In the genomic region with DNA sequence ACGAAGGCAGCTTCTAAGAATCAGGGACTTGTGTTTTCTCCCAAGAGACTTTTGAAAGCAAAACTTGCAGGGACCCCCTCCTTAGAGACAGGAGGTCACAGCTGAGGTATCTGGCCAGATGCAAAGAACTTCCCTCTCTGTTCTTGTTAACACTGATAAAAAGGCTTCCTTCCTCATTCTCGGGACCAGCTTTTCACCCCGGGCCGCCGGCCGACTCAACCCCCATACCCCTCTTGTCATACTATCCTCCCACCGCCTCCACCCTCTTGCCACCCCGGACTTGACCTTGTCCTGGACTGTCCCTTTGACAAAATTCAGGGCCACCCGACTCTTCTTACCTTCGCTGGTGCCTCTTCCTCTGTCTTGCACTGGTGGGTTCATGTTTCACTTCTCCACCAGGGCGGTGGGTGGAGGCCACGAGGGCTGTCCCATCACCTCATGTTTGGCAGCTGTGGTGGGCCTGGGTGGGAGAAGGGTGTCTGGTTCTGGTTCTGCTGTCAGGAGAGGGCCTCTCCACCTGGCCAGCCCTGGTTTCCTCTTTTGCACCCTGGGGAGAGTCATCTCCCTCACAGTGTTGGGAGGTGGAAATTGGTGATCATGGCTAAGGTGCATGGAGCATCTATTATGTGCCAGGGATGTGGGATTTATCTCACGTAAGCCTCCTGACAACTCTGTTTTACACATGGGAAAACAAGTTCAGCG, we compare ENCODE assay signal across 8 cellular contexts. TPM values are rescaled to one million over a fixed set of nuclear protein-coding genes. Genes with fewer than 3 reads are reported as not detected.
DNase-seq lines count a peak whose midpoint lies in the region; ATAC-seq lines count a peak whose summit lies in the region.
"Had no signal": no experiment of that assay in that cellular context is flagged by ENCODE, and none has a peak within 500 bp of the region (broad histone marks: within the 10 kb centered on the region; RNA-seq: fewer than 3 reads in every experiment).

No MANE protein-coding gene starts in this region.

- peak overlapping the region; percentile 88 to 94 for H3K27ac Mint-ChIP-seq in natural killer cell treated with Interleukin-12 subunit alpha and Interleukin-12 subunit beta and Interleukin-15 and Interleukin-18, amount 100 ng/mL, for 72 hours

- H3K36me3 Mint-ChIP-seq in natural killer cell treated with Interleukin-12 subunit alpha and Interleukin-12 subunit beta and Interleukin-15 and Interleukin-18, amount 100 ng/mL, for 72 hours = peaks cover 6% of the 10 kb centered on the region

- peaks cover 76 to 82% of the 10 kb centered on the region in 2 donors for H3K4me1 Mint-ChIP-seq in natural killer cell treated with Interleukin-12 subunit alpha and Interleukin-12 subunit beta and Interleukin-15 and Interleukin-18, amount 100 ng/mL, for 72 hours (ENCODE audit: low read depth in 2 of 2)

- H3K4me3 ChIP-seq in H7 (ENCODE audit: insufficient read depth, low read depth, low read length) = no peak overlapping the region
- H3K4me3 ChIP-seq: SK-N-MC had no signal

- H3K27me3 ChIP-seq in H7 (ENCODE audit: control insufficient read depth, insufficient read depth, low read length) = no peaks in the 10 kb centered on the region

- H3K9me3 Mint-ChIP-seq in natural killer cell treated with Interleukin-12 subunit alpha and Interleukin-12 subunit beta and Interleukin-15 and Interleukin-18, amount 100 ng/mL, for 72 hours = no peaks in the 10 kb centered on the region

- ATAC-seq in GM18873 (IDR thresholded peaks at IDR 0.05; ENCODE audit: low FRiP score, unreplicated experiment) (peak; percentile 49), HG02623 (IDR thresholded peaks at IDR 0.05; ENCODE audit: unreplicated experiment) (peak; percentile 44)
- peak; percentile 72 to 81 for ATAC-seq in natural killer cell treated with Interleukin-12 subunit alpha and Interleukin-12 subunit beta and Interleukin-15 and Interleukin-18, amount 100 ng/mL, for 72 hours

- peak overlapping the region; percentile 71 for H3K4me3 Mint-ChIP-seq in natural killer cell treated with Interleukin-12 subunit alpha and Interleukin-12 subunit beta and Interleukin-15 and Interleukin-18, amount 100 ng/mL, for 72 hours

- H3K36me3 ChIP-seq in H7 (replicated peaks; ENCODE audit: control insufficient read depth, insufficient read depth, low read length) = no peaks in the 10 kb centered on the region

- DNase-seq in NOMO-1 treated with DMSO at 0.1 percent for 48 hours (lab: John Stamatoyannopoulos, UW; ENCODE audit: unreplicated experiment) (peak; percentile 57), NCI-H2107 (lab: John Stamatoyannopoulos, UW) (no peak), cerebellum (ENCODE audit: low spot score) (no peak), H7 (no peak)
- peak; percentile 94 for DNase-seq in natural killer cell treated with Interleukin-12 subunit alpha and Interleukin-12 subunit beta and Interleukin-15 and Interleukin-18, amount 100 ng/mL, for 72 hours (ENCODE audit: low spot score)

- no peaks in the 10 kb centered on the region for H3K27me3 Mint-ChIP-seq in natural killer cell treated with Interleukin-12 subunit alpha and Interleukin-12 subunit beta and Interleukin-15 and Interleukin-18, amount 100 ng/mL, for 72 hours

RNA-seq across cellular contexts. Expression of a gene that starts 32.5 kb away (rescaled TPM):
- 100 to 1,000 TPM; 579 to 941 TPM for total RNA-seq in natural killer cell treated with Interleukin-12 subunit alpha and Interleukin-12 subunit beta and Interleukin-15 and Interleukin-18, amount 100 ng/mL, for 72 hours
- 6.5 TPM for total RNA-seq in cerebellum
- total RNA-seq in H7 (2014; rRNA removed; shearing (Covaris generic)) = 6.7 and 7.4 TPM in 2 replicates

Comparison
In these comparisons a context has a peak if more than half of its experiments do, and no peak if none do; other contexts are left out.
1. DNase-seq: peak in NOMO-1 treated with DMSO at 0.1 percent for 48 hours (single experiment) and natural killer cell treated with Interleukin-12 subunit alpha and Interleukin-12 subunit beta and Interleukin-15 and Interleukin-18, amount 100 ng/mL, for 72 hours (single experiment); none in NCI-H2107 (single experiment), cerebellum (single experiment) and H7 (single experiment).
2. RNA of a gene that starts 32.5 kb away (total RNA-seq): 579 to 941 TPM in natural killer cell treated with Interleukin-12 subunit alpha and Interleukin-12 subunit beta and Interleukin-15 and Interleukin-18, amount 100 ng/mL, for 72 hours; 6.7 to 7.4 TPM in H7 and 6.5 TPM in cerebellum (single experiment); every median in the first group is over 10 times any median in the second.
3. Peak in every context shown above with its lines, with median percentiles within 50 percentile points of each other: ATAC-seq.